Comparison of ENCODE assay signal across 15 cellular contexts in the genomic region with DNA sequence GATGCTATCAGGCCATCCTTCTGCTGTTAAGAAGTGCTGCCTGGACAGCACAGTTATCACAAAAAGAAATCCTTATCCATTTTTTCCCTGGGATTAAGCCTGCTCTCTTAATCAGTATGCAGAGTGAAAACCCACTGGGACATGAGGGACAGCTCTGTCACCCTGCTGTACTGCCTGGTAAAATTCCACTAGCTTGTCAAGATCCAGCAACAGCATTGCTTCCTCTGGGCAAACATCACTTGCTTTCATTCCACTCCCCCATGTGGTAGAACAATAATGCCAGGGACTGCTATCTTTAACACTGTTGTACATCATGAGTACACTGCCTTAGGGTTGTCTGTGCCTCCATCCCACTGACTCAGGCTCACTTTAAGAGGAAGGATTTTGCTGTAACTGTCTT.
DNase-seq lines count a peak whose midpoint lies in the region; ATAC-seq and TF ChIP-seq lines count a peak whose summit lies in the region.
"Had no signal": no experiment of that assay in that cellular context is flagged by ENCODE, and none has a peak within 500 bp of the region (broad histone marks: within the 10 kb centered on the region; RNA-seq: fewer than 3 reads in every experiment).

No MANE protein-coding gene starts in this region.

- POLR2A ChIA-PET in PC-3 (lab: Charles Lee; ENCODE audit: unreplicated experiment), result no interaction called here

- H3K79me2 ChIP-seq in PC-3 (ENCODE audit: low read length), result no peaks in the 10 kb centered on the region

- no peak overlapping the region for H3K9ac ChIP-seq in PC-3 (ENCODE audit: low read length)

- H3K4me2 ChIP-seq in PC-3 (ENCODE audit: low read length), result no peak overlapping the region

- no peaks in the 10 kb centered on the region for H3K4me1 ChIP-seq in PC-3 (ENCODE audit: insufficient read depth, low read length)
- H3K4me1 ChIP-seq: esophagus squamous epithelium, tibial artery had no signal

- DNase-seq in H4 (ENCODE audit: low spot score) (peak; percentile 28), PC-3 (peak; percentile 68), globus pallidus (ENCODE audit: low spot score) (peak; percentile 19), renal cortical epithelial cell (ENCODE audit: low read depth) (peak; percentile 15), GM13976 (ENCODE audit: low spot score) (no peak)
- no peak for DNase-seq in stimulated activated CD4-positive, alpha-beta T cell treated with anti-CD3 and anti-CD28 coated beads, Interleukin-4, amount 100 ng/mL, for 1 hour
- no peak for DNase-seq in activated CD4-positive, alpha-beta T cell treated with anti-CD3 and anti-CD28 coated beads, Interleukin-2, amount 50 U/mL, for 1 hour
- DNase-seq: activated naive CD4-positive, alpha-beta T cell treated with Interleukin-2 at 50 U/mL for 16 hours; central memory CD4-positive, alpha-beta T cell; DMS153; esophagus squamous epithelium; HFFc6; NCI-H1694 treated with DMSO at 0.1 percent for 48 hours; tibial artery had no signal

- intact Hi-C loops in PC-3 (cut with micrococcal nuclease), result no loop called here

- H3K36me3 ChIP-seq in PC-3 (ENCODE audit: low read depth, low read length), result no peaks in the 10 kb centered on the region
- H3K36me3 ChIP-seq: esophagus squamous epithelium, tibial artery had no signal

- no peaks in the 10 kb centered on the region for H3K9me2 ChIP-seq in PC-3 (replicated peaks; ENCODE audit: low read length)

- in situ Hi-C loops in GM13976 (cut with MboI; ENCODE audit: low sequenced_read_pairs, unreplicated experiment), result no loop called here

- no peaks in the 10 kb centered on the region for H3F3A ChIP-seq in PC-3 (ENCODE audit: low read length, unreplicated experiment)

- H3K4me3 ChIP-seq in PC-3 (ENCODE audit: low read length), result no peak overlapping the region
- H3K4me3 ChIP-seq: esophagus squamous epithelium, tibial artery had no signal

- H3K27me3 ChIP-seq in PC-3 (ENCODE audit: low read length), result no peaks in the 10 kb centered on the region
- H3K27me3 ChIP-seq: esophagus squamous epithelium, tibial artery had no signal

- ATAC-seq in PC-3 (peak; percentile 84), HG02884 (IDR thresholded peaks at IDR 0.05; ENCODE audit: unreplicated experiment) (no peak)

- no peaks in the 10 kb centered on the region for H4K20me1 ChIP-seq in PC-3 (ENCODE audit: low read length)

- CTCF ChIA-PET in PC-3 (lab: Charles Lee), result interaction anchor here (0.6 kb wide), 3 partner anchors 100 to 312 kb away, joined by 3 to 4 read pairs (median 3); no protein-coding TSS in a partner anchor

- H3K27ac ChIP-seq in PC-3 (ENCODE audit: low read length), result no peak overlapping the region
- H3K27ac ChIP-seq: esophagus squamous epithelium, tibial artery had no signal

- no peak overlapping the region for H2AFZ ChIP-seq in PC-3 (ENCODE audit: low read length)

- BruUV-seq in PC-3 (replicated peaks; lab: Mats Ljungman, UMichigan), result no TSS peak

- H3K9me3 ChIP-seq in PC-3 (ENCODE audit: low read length), result no peaks in the 10 kb centered on the region

- TF ChIP-seq CTCF in PC-3 (conservative IDR thresholded peaks at IDR 0.05; ENCODE audit: low read depth, low read length) (peak; percentile 64), GM13976 (IDR thresholded peaks at IDR 0.05; ENCODE audit: borderline replicate concordance, control extremely low read depth, extremely low read depth, insufficient read depth, missing control alignments) (no peak)

Comparison
In these comparisons a context has a peak if more than half of its experiments do, and no peak if none do; other contexts are left out.
1. DNase-seq: peak in H4 (single experiment), PC-3 (single experiment), globus pallidus (single experiment) and renal cortical epithelial cell (single experiment); none in stimulated activated CD4-positive, alpha-beta T cell treated with anti-CD3 and anti-CD28 coated beads, Interleukin-4, amount 100 ng/mL, for 1 hour (single experiment), activated CD4-positive, alpha-beta T cell treated with anti-CD3 and anti-CD28 coated beads, Interleukin-2, amount 50 U/mL, for 1 hour (single experiment) and GM13976 (single experiment).